ENCODE assay signal across 11 cellular contexts in the genomic region with DNA sequence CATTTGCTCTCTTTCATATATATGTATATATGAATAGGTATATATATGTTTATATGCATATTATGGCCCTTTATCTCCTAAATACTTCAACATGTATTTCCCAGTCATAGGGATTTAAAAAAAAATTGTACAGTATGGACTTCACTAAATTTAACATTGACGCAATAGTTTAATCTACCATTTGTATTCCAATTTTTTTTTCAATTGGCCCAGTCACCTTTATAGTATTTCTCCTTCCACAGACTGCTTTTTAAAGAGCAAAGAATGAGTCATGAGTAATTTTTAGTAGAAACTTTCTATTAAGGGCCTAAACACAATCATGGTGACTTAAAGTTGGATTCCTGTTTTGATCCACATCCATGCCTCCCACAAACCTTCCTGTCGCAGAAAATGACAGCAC. TPM values are rescaled to one million over a fixed set of nuclear protein-coding genes. Genes with fewer than 3 reads are reported as not detected.
A peak's percentile ranks its signal among the peaks of the same experiment; 100 is the strongest.
DNase-seq lines count a peak whose midpoint lies in the region; ATAC-seq and TF ChIP-seq lines count a peak whose summit lies in the region.
"Had no signal": no experiment of that assay in that cellular context is flagged by ENCODE, and none has a peak within 500 bp of the region (broad histone marks: within the 10 kb centered on the region; RNA-seq: fewer than 3 reads in every experiment).

No MANE protein-coding gene starts in this region.

- ATAC-seq in activated T-cell treated with anti-CD3 and anti-CD28 coated beads, Interleukin-2, amount 50 U/mL, for 4 hours, result no peak
- ATAC-seq in GM19455 (IDR thresholded peaks at IDR 0.05; ENCODE audit: unreplicated experiment), result no peak
- ATAC-seq in lower lobe of right lung, result no peak

- H3K9me3 Mint-ChIP-seq in activated T-cell treated with anti-CD3 and anti-CD28 coated beads, Interleukin-2, amount 50 U/mL, for 24 hours, result no peaks in the 10 kb centered on the region
- no peaks in the 10 kb centered on the region for H3K9me3 Mint-ChIP-seq in activated T-cell treated with anti-CD3 and anti-CD28 coated beads, Interleukin-2, amount 50 U/mL, for 4 hours
- H3K9me3 Mint-ChIP-seq in MCF 10A (ENCODE audit: unreplicated experiment), result no peaks in the 10 kb centered on the region

- peaks cover 57% of the 10 kb centered on the region for H3K4me1 Mint-ChIP-seq in activated T-cell treated with anti-CD3 and anti-CD28 coated beads, Interleukin-2, amount 50 U/mL, for 24 hours (ENCODE audit: low read depth)
- peaks cover 53% of the 10 kb centered on the region for H3K4me1 Mint-ChIP-seq in activated T-cell treated with anti-CD3 and anti-CD28 coated beads, Interleukin-2, amount 50 U/mL, for 4 hours (ENCODE audit: low read depth)
- H3K4me1 Mint-ChIP-seq in MCF 10A (ENCODE audit: insufficient read depth, unreplicated experiment), result peaks cover 28% of the 10 kb centered on the region

- CTCF ChIA-PET in MCF 10A (lab: Yijun Ruan, JAX), result interaction anchor here (0.6 kb wide), 1 partner anchor 43 kb away, joined by 3 read pairs; no protein-coding TSS in a partner anchor

- no peak overlapping the region for H3K4me3 Mint-ChIP-seq in activated T-cell treated with anti-CD3 and anti-CD28 coated beads, Interleukin-2, amount 50 U/mL, for 24 hours
- H3K4me3 Mint-ChIP-seq in activated T-cell treated with anti-CD3 and anti-CD28 coated beads, Interleukin-2, amount 50 U/mL, for 4 hours, result no peak overlapping the region
- H3K4me3 Mint-ChIP-seq in MCF 10A (ENCODE audit: unreplicated experiment), result no peak overlapping the region

- H3K4me1 ChIP-seq in right atrium auricular region, result peaks cover 0 to 23% of the 10 kb centered on the region in 2 donors
- H3K4me1 ChIP-seq in transverse colon, result peaks cover 0 to 36% (median 13%) of the 10 kb centered on the region in 4 donors
- peaks cover 35% of the 10 kb centered on the region for H3K4me1 ChIP-seq in lower lobe of right lung

- in situ Hi-C loops in transverse colon (cut with MboI; ENCODE audit: low pct_ligation_motif_present in 1 of 4, low pct_unique_long_range_greater_than_20kb in 1 of 4, low sequenced_read_pairs in 3 of 4), result loop anchor here in 1 of 4 donors (25.0 kb wide), 1 partner anchor 212 kb away; a partner anchor contains a TSS

- intact Hi-C loops in MCF 10A (cut with micrococcal nuclease) (no loop called here), transverse colon (cut with DNase I; ENCODE audit: low total_unique reads) (no loop called here), lower lobe of right lung (cut with DNase I) (no loop called here)

- peak overlapping the region; percentile 54 for H3K27ac Mint-ChIP-seq in activated T-cell treated with anti-CD3 and anti-CD28 coated beads, Interleukin-2, amount 50 U/mL, for 24 hours
- peak overlapping the region; percentile 71 for H3K27ac Mint-ChIP-seq in MCF 10A (ENCODE audit: low read depth, unreplicated experiment)

- H3K4me3 ChIP-seq in right atrium auricular region (no peak overlapping the region), transverse colon (no peak overlapping the region), lower lobe of right lung (no peak overlapping the region)

- H3K27ac ChIP-seq in right atrium auricular region, result peak overlapping the region; percentile 60 to 63
- peak overlapping the region; percentile 2 to 45 (median 17) for H3K27ac ChIP-seq in transverse colon
- no peak overlapping the region for H3K27ac ChIP-seq in substantia nigra (ENCODE audit: low read depth, low read length, poor library complexity, severe bottlenecking)
- H3K27ac ChIP-seq in lower lobe of right lung, result no peak overlapping the region
- H3K27ac ChIP-seq: 22Rv1, neutrophil had no signal

- no peaks in the 10 kb centered on the region for H3K27me3 Mint-ChIP-seq in activated T-cell treated with anti-CD3 and anti-CD28 coated beads, Interleukin-2, amount 50 U/mL, for 24 hours
- no peaks in the 10 kb centered on the region for H3K27me3 Mint-ChIP-seq in activated T-cell treated with anti-CD3 and anti-CD28 coated beads, Interleukin-2, amount 50 U/mL, for 4 hours (ENCODE audit: low read depth)
- H3K27me3 Mint-ChIP-seq in MCF 10A (ENCODE audit: insufficient read depth, unreplicated experiment), result no peaks in the 10 kb centered on the region

- peaks cover 26% of the 10 kb centered on the region for H3K36me3 Mint-ChIP-seq in activated T-cell treated with anti-CD3 and anti-CD28 coated beads, Interleukin-2, amount 50 U/mL, for 24 hours (ENCODE audit: low read depth)
- peaks cover 8% of the 10 kb centered on the region for H3K36me3 Mint-ChIP-seq in activated T-cell treated with anti-CD3 and anti-CD28 coated beads, Interleukin-2, amount 50 U/mL, for 4 hours (ENCODE audit: insufficient read depth)
- H3K36me3 Mint-ChIP-seq in MCF 10A (ENCODE audit: insufficient read depth, unreplicated experiment), result peaks cover 7% of the 10 kb centered on the region

- no peak for TF ChIP-seq EP300 in transverse colon (IDR thresholded peaks at IDR 0.05; ENCODE audit: low read depth)

- no peaks in the 10 kb centered on the region for H3K36me3 ChIP-seq in right atrium auricular region
- H3K36me3 ChIP-seq in transverse colon, result no peaks in the 10 kb centered on the region
- no peaks in the 10 kb centered on the region for H3K36me3 ChIP-seq in lower lobe of right lung
- H3K36me3 ChIP-seq: neutrophil had no signal

- no TSS peak for BruUV-seq in MCF 10A (replicated peaks; lab: Mats Ljungman, UMichigan)

- no peak for TF ChIP-seq POLR2A in transverse colon (IDR thresholded peaks at IDR 0.05)

- 74 to 92% methylated on average over 2 of the region's 2 CpGs for WGBS in transverse colon (ENCODE audit: low coverage in 1 of 2), 2 donors

- H3K27me3 ChIP-seq in right atrium auricular region (no peaks in the 10 kb centered on the region), transverse colon (no peaks in the 10 kb centered on the region), lower lobe of right lung (ENCODE audit: low read depth) (no peaks in the 10 kb centered on the region)
- H3K27me3 ChIP-seq: neutrophil had no signal

- TF ChIP-seq CTCF in MCF 10A (IDR thresholded peaks at IDR 0.05; ENCODE audit: unreplicated experiment), result no peak
- TF ChIP-seq CTCF in right atrium auricular region (IDR thresholded peaks at IDR 0.05), result no peak
- no peak for TF ChIP-seq CTCF in transverse colon (IDR thresholded peaks at IDR 0.05)
- TF ChIP-seq CTCF in lower lobe of right lung (IDR thresholded peaks at IDR 0.05), result no peak

- no peak for DNase-seq in activated T-cell treated with anti-CD3 and anti-CD28 coated beads, Interleukin-2, amount 50 U/mL, for 24 hours
- no peak for DNase-seq in activated T-cell treated with anti-CD3 and anti-CD28 coated beads, Interleukin-2, amount 50 U/mL, for 4 hours
- DNase-seq in MCF 10A (ENCODE audit: unreplicated experiment), result peak; percentile 20
- DNase-seq in right atrium auricular region (ENCODE audit: low spot score), result no peak
- DNase-seq in transverse colon, result no peak
- no peak for DNase-seq in substantia nigra (lab: John Stamatoyannopoulos, UW)
- no peak for DNase-seq in lower lobe of right lung
- DNase-seq: activated T-cell treated with anti-CD3 and anti-CD28 coated beads, Interleukin-2, amount 50 U/mL, for 48 hours had no signal

- POLR2A ChIA-PET in MCF 10A (lab: Yijun Ruan, JAX), result interaction anchor here (0.7 kb wide), 1 partner anchor 21 kb away, joined by 3 read pairs; a partner anchor contains a TSS

- H3K9me3 ChIP-seq in right atrium auricular region (no peaks in the 10 kb centered on the region), transverse colon (no peaks in the 10 kb centered on the region), lower lobe of right lung (no peaks in the 10 kb centered on the region)
- H3K9me3 ChIP-seq: neutrophil had no signal

RNA-seq across cellular contexts. Expression of a gene that starts 20.5 kb away (rescaled TPM):
- 10 to 100 TPM; 37.1 to 42.0 (median 40.9) TPM for total RNA-seq in activated T-cell treated with anti-CD3 and anti-CD28 coated beads, Interleukin-2, amount 50 U/mL, for 4 hours
- total RNA-seq in MCF 10A (2022) (62.2 and 70.0 TPM in 2 replicates), right atrium auricular region (10 to 100 TPM; 77.1 to 91.6 TPM), transverse colon (10 to 100 TPM; 20.9 to 45.6 (median 33.7) TPM), lower lobe of right lung (66.1 TPM)

Comparison
In these comparisons a context has a peak if more than half of its experiments do, and no peak if none do; other contexts are left out.
1. H3K27ac ChIP-seq: peak in right atrium auricular region (2 of 2) and transverse colon (4 of 4); none in substantia nigra (single experiment) and lower lobe of right lung (single experiment).